8 cellular contexts compared by ENCODE assay signal in genomic region chr17:59783221-59784016, GRCh38.
DNase-seq lines count a peak whose midpoint lies in the region; ATAC-seq and TF ChIP-seq lines count a peak whose summit lies in the region.

No MANE protein-coding gene starts in this region.

- DNase-seq in CD14-positive monocyte (ENCODE audit: low spot score), result no peak
- DNase-seq in LoVo (ENCODE audit: low spot score), result peak; percentile 62
- no peak for DNase-seq in memory B cell (ENCODE audit: low spot score in 2 of 2)
- DNase-seq in substantia nigra (lab: John Stamatoyannopoulos, UW), result no peak

- H3K27ac Mint-ChIP-seq in CD14-positive monocyte (peak overlapping the region; percentile 83 to 97 (median 95)), brain (peak overlapping the region in 4 of 5 experiments; percentile 51 to 91 (median 84)), memory B cell (peak overlapping the region; percentile 84)

- H3K36me3 Mint-ChIP-seq in CD14-positive monocyte, result peaks cover 46 to 53% of the 10 kb centered on the region in 2 donors
- H3K36me3 Mint-ChIP-seq in brain, result peaks cover 30% of the 10 kb centered on the region
- H3K36me3 Mint-ChIP-seq in memory B cell, result peaks cover 7% of the 10 kb centered on the region

- ATAC-seq in memory B cell (ENCODE audit: low read depth) (no peak), HG03442 (IDR thresholded peaks at IDR 0.05; ENCODE audit: unreplicated experiment) (no peak), GM19023 (IDR thresholded peaks at IDR 0.05; ENCODE audit: unreplicated experiment) (no peak), HG03520 (IDR thresholded peaks at IDR 0.05; ENCODE audit: unreplicated experiment) (no peak)

- H3K4me3 Mint-ChIP-seq in CD14-positive monocyte, result peak overlapping the region in 1 of 2 donors; percentile 50
- H3K4me3 Mint-ChIP-seq in brain, result peak overlapping the region in 2 of 5 experiments; percentile 3 to 5
- peak overlapping the region; percentile 65 for H3K4me3 Mint-ChIP-seq in memory B cell

- intact Hi-C loops in CD14-positive monocyte (cut with micrococcal nuclease), result no loop called here

- H3K27me3 Mint-ChIP-seq in CD14-positive monocyte (ENCODE audit: low read depth in 3 of 3) (no peaks in the 10 kb centered on the region), brain (no peaks in the 10 kb centered on the region), memory B cell (no peaks in the 10 kb centered on the region)

- H3K4me1 Mint-ChIP-seq in CD14-positive monocyte (peaks cover 58% of the 10 kb centered on the region), brain (peaks cover 41% of the 10 kb centered on the region), memory B cell (peaks cover 24% of the 10 kb centered on the region)

- TF ChIP-seq CTCF in CD14-positive monocyte (IDR thresholded peaks at IDR 0.05) (no peak), brain (conservative IDR thresholded peaks at IDR 0.05) (no peak)

- no peak overlapping the region for H3K27ac ChIP-seq in substantia nigra (ENCODE audit: low read depth, low read length, poor library complexity, severe bottlenecking)

- peaks cover 0 to 4% (median 0%) of the 10 kb centered on the region in 7 donors for H3K9me3 Mint-ChIP-seq in CD14-positive monocyte
- no peaks in the 10 kb centered on the region for H3K9me3 Mint-ChIP-seq in brain
- no peaks in the 10 kb centered on the region for H3K9me3 Mint-ChIP-seq in memory B cell
